ENCODE assay signal across 37 cellular contexts in genomic region chr3:134525293-134525692, GRCh38.
DNase-seq lines count a peak whose midpoint lies in the region; ATAC-seq, FAIRE-seq and TF ChIP-seq lines count a peak whose summit lies in the region.
"Had no signal": no experiment of that assay in that cellular context is flagged by ENCODE, and none has a peak within 500 bp of the region (broad histone marks: within the 10 kb centered on the region; RNA-seq: fewer than 3 reads in every experiment).

No MANE protein-coding gene starts in this region.

- peaks cover 35% of the 10 kb centered on the region for H3K9me3 Mint-ChIP-seq in central memory CD8-positive, alpha-beta T cell

- no peak overlapping the region for H3K4me3 ChIP-seq in HEK293 (ENCODE audit: low read depth, low read length)
- H3K4me3 ChIP-seq: A549; BLaER1; BLaER1 treated with 17β-estradiol and CSF1 and Interleukin-3, amounts not matched to agents 10 nM and 100 nM had no signal

- POLR2A ChIA-PET in HEK293 (lab: Yijun Ruan, JAX) = no interaction called here

- TF ChIP-seq POLR2A in H54 (IDR thresholded peaks at IDR 0.05; ENCODE audit: low read depth, low read length) (no peak), erythroblast (IDR thresholded peaks at IDR 0.05; ENCODE audit: low read length) (no peak)

- DNase-seq in H54 (ENCODE audit: insufficient read length, low spot score) (no peak), erythroblast (lab: John Stamatoyannopoulos, UW) (peak; percentile 10 to 17), UCSD-AML1 (lab: John Stamatoyannopoulos, UW; ENCODE audit: unreplicated experiment) (no peak), NCI-H510A treated with DMSO at 0.1 percent for 48 hours (lab: John Stamatoyannopoulos, UW) (no peak), NCI-H2081 (lab: John Stamatoyannopoulos, UW) (no peak)
- no peak for DNase-seq in central memory CD8-positive, alpha-beta T cell (ENCODE audit: low spot score in 2 of 2)
- DNase-seq: 8988T; ACHN; AML-193; BE2C; C1 segment of cervical spinal cord; Caco-2; Calu3; CD4-positive, alpha-beta memory T cell; CD4-positive, alpha-beta T cell; CD4-positive, CD25-positive, alpha-beta regulatory T cell; CD8-positive, alpha-beta memory T cell; CD8-positive, alpha-beta T cell; COR-L47; DMS 273 treated with DMSO at 0.1 percent for 48 hours; DMS153; DMS53; DMS79; DMS79 treated with DMSO at 0.1 percent for 48 hours; DND-41; EL had no signal

- no peaks in the 10 kb centered on the region for H3K27me3 Mint-ChIP-seq in central memory CD8-positive, alpha-beta T cell
- H3K27me3 Mint-ChIP-seq: B cell; CD4-positive, alpha-beta memory T cell; CD4-positive, alpha-beta T cell; CD4-positive, CD25-positive, alpha-beta regulatory T cell; CD8-positive, alpha-beta memory T cell had no signal

- FAIRE-seq in H54 (lab: Jason Lieb, UNC) = peak; percentile 15
- FAIRE-seq: A204.1, A549, D721Med had no signal

- H3K36me3 Mint-ChIP-seq in central memory CD8-positive, alpha-beta T cell (ENCODE audit: insufficient read depth) = peaks cover 12% of the 10 kb centered on the region

- ATAC-seq in central memory CD8-positive, alpha-beta T cell (replicated peaks; ENCODE audit: extremely low read depth, poor library complexity, severe bottlenecking) = no peak
- no peak for ATAC-seq in HG03196 (IDR thresholded peaks at IDR 0.05; ENCODE audit: unreplicated experiment)
- ATAC-seq: A549; CD8-positive, alpha-beta T cell had no signal

- H3K27ac Mint-ChIP-seq in central memory CD8-positive, alpha-beta T cell (ENCODE audit: low read depth) = peak overlapping the region; percentile 4
- H3K27ac Mint-ChIP-seq: B cell; CD14-positive monocyte; CD4-positive, alpha-beta memory T cell; CD4-positive, alpha-beta T cell; CD4-positive, CD25-positive, alpha-beta regulatory T cell; CD8-positive, alpha-beta memory T cell; CD8-positive, alpha-beta T cell had no signal

- H3K4me1 ChIP-seq in HEK293 (ENCODE audit: control insufficient read depth, insufficient read depth, low read length) = no peaks in the 10 kb centered on the region
- H3K4me1 ChIP-seq: A549; BE2C; BLaER1; BLaER1 treated with 17β-estradiol and CSF1 and Interleukin-3, amounts not matched to agents 10 nM and 100 nM; Caco-2 had no signal

- no peaks in the 10 kb centered on the region for H3K9me3 ChIP-seq in HEK293 (ENCODE audit: control insufficient read depth, insufficient read depth, low read depth, low read length)

- H3K4me3 Mint-ChIP-seq in central memory CD8-positive, alpha-beta T cell = no peak overlapping the region
- H3K4me3 Mint-ChIP-seq: B cell; CD14-positive monocyte; CD4-positive, alpha-beta T cell; CD8-positive, alpha-beta memory T cell; CD8-positive, alpha-beta T cell had no signal

- TF ChIP-seq CTCF in HEK293 (tag by site-specific recombination; IDR thresholded peaks at IDR 0.05) = no peak

- H3K36me3 ChIP-seq in HEK293 (ENCODE audit: control insufficient read depth in 2 of 2, insufficient read depth in 1 of 2, low read length in 2 of 2) = no peaks in the 10 kb centered on the region
- H3K36me3 ChIP-seq: BE2C had no signal

- H3K4me1 Mint-ChIP-seq in central memory CD8-positive, alpha-beta T cell = peaks cover 22% of the 10 kb centered on the region
- H3K4me1 Mint-ChIP-seq: B cell had no signal

- no peak overlapping the region for H3K27ac ChIP-seq in HEK293 (ENCODE audit: extremely low read depth, low read depth, low read length)
- H3K27ac ChIP-seq: 22Rv1; A549; BLaER1; BLaER1 treated with 17β-estradiol and CSF1 and Interleukin-3, amounts not matched to agents 10 nM and 100 nM; C4-2B had no signal

- CTCF ChIA-PET in HEK293 (lab: Yijun Ruan, JAX) = interaction anchor here (0.6 kb wide), 1 partner anchor 223 kb away, joined by 3 read pairs; no protein-coding TSS in a partner anchor

TF ChIP-seq in HEK293, 187 proteins besides CTCF, POLR2A, EP300 and RAD21:
- TF ChIP-seq ZNF529 (tag by site-specific recombination; IDR thresholded peaks at IDR 0.05; ENCODE audit: insufficient replicate concordance) (peak; percentile 93), ZNF677 (tag by site-specific recombination; IDR thresholded peaks at IDR 0.05) (no peak), ZNF830 (tag by site-specific recombination; IDR thresholded peaks at IDR 0.05; ENCODE audit: low read depth) (no peak), ZNF174 (tag by site-specific recombination; IDR thresholded peaks at IDR 0.05) (no peak), ZNF398 (tag by site-specific recombination; IDR thresholded peaks at IDR 0.05) (no peak), TRIM28 (IDR thresholded peaks at IDR 0.05; ENCODE audit: borderline replicate concordance, low read length) (peak; percentile 55; the same call in 1 of the 2 replicates), SETDB1 (IDR thresholded peaks at IDR 0.05; ENCODE audit: insufficient read length, low read length) (peak; percentile 96)
TF ChIP-seq in HEK293: peak in this region for 3.

Comparison
In these comparisons a context has a peak if more than half of its experiments do, and no peak if none do; other contexts are left out.
1. DNase-seq: peak in erythroblast (2 of 2); none in H54 (single experiment), central memory CD8-positive, alpha-beta T cell (0 of 2), UCSD-AML1 (single experiment), NCI-H510A treated with DMSO at 0.1 percent for 48 hours (single experiment) and NCI-H2081 (0 of 2).